In the genomic region with DNA sequence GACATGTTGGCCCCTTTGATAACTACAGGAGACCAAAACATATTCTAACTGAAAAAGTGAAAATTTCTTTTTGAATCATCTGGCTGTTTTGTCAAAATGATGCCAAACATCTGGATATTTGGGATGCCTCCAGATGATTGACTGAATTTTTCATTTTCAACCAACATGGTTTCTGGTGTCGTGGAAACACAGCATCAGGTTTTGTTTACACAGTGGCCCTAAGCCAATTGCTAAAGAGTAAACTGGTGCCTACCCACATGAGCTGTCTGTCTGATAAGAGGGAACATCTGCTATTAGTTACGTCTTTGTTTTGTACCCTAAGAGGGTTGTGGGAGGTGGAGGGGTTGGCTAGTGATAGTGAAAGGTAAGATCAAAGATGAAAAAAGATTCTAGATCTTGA, we compare ENCODE assay signal across 16 cellular contexts.
"Had no signal": no experiment of that assay in that cellular context is flagged by ENCODE, and none has a peak within 500 bp of the region (broad histone marks: within the 10 kb centered on the region; RNA-seq: fewer than 3 reads in every experiment).

No MANE protein-coding gene starts in this region.

- H3K27me3 Mint-ChIP-seq: central memory CD8-positive, alpha-beta T cell; stimulated activated naive B cell treated with anti-CD40 and anti-IgM and Interleukin-4, amounts not matched to agents 10 μg/mL and 1 μg/mL and 100 μg/mL, for 72 hours had no signal

- H3K9me3 Mint-ChIP-seq: activated naive CD4-positive, alpha-beta T cell treated with anti-CD3 and anti-CD28 coated beads, Interleukin-2, amount 50 U/mL, for 24 hours; nephron had no signal

- H3K4me1 Mint-ChIP-seq: activated naive CD4-positive, alpha-beta T cell treated with anti-CD3 and anti-CD28 coated beads, Interleukin-2, amount 50 U/mL, for 24 hours; central memory CD8-positive, alpha-beta T cell; stimulated activated naive B cell treated with anti-CD40 and anti-IgM and Interleukin-4, amounts not matched to agents 10 μg/mL and 1 μg/mL and 100 μg/mL, for 72 hours had no signal

- ATAC-seq: activated T-cell treated with anti-CD3 and anti-CD28 coated beads, Interleukin-2, amount 50 U/mL, for 72 hours; left colon; lower lobe of right lung; stimulated activated naive B cell treated with anti-CD40 and anti-IgM and Interleukin-4, amounts not matched to agents 10 μg/mL and 1 μg/mL and 100 μg/mL, for 72 hours had no signal

- H3K27me3 ChIP-seq: ascending aorta, colonic mucosa, thyroid gland had no signal

- DNase-seq: activated CD4-positive, alpha-beta T cell treated with anti-CD3 and anti-CD28 coated beads, Interleukin-2, amount 50 U/mL, for 4 hours; activated gamma-delta T cell; activated T-cell treated with anti-CD3 and anti-CD28 coated beads, Interleukin-2, amount 50 U/mL, for 72 hours; colonic mucosa; erythroblast; hippocampal formation; islet precursor cell; left colon; lower lobe of right lung; nucleus accumbens; stimulated activated naive B cell treated with anti-CD40 and anti-IgM and Interleukin-4, amounts not matched to agents 10 μg/mL and 1 μg/mL and 100 μg/mL, for 72 hours; thyroid gland had no signal

- H3K27ac ChIP-seq: ascending aorta, colonic mucosa, lower lobe of right lung, thyroid gland had no signal

- H3K9me3 ChIP-seq: ascending aorta, colonic mucosa, lower lobe of right lung, thyroid gland had no signal

- H3K4me3 ChIP-seq: ascending aorta, colonic mucosa, lower lobe of right lung, thyroid gland had no signal

- H3K27ac Mint-ChIP-seq: activated naive CD4-positive, alpha-beta T cell treated with anti-CD3 and anti-CD28 coated beads, Interleukin-2, amount 50 U/mL, for 24 hours; activated T-cell treated with anti-CD3 and anti-CD28 coated beads, Interleukin-2, amount 50 U/mL, for 72 hours; nephron; stimulated activated naive B cell treated with anti-CD40 and anti-IgM and Interleukin-4, amounts not matched to agents 10 μg/mL and 1 μg/mL and 100 μg/mL, for 72 hours had no signal

- H3K36me3 Mint-ChIP-seq: activated naive CD4-positive, alpha-beta T cell treated with anti-CD3 and anti-CD28 coated beads, Interleukin-2, amount 50 U/mL, for 24 hours; stimulated activated naive B cell treated with anti-CD40 and anti-IgM and Interleukin-4, amounts not matched to agents 10 μg/mL and 1 μg/mL and 100 μg/mL, for 72 hours had no signal

- H3K4me3 Mint-ChIP-seq: activated naive CD4-positive, alpha-beta T cell treated with anti-CD3 and anti-CD28 coated beads, Interleukin-2, amount 50 U/mL, for 24 hours; activated T-cell treated with anti-CD3 and anti-CD28 coated beads, Interleukin-2, amount 50 U/mL, for 72 hours; central memory CD8-positive, alpha-beta T cell; nephron; stimulated activated naive B cell treated with anti-CD40 and anti-IgM and Interleukin-4, amounts not matched to agents 10 μg/mL and 1 μg/mL and 100 μg/mL, for 72 hours had no signal

- H3K4me1 ChIP-seq: ascending aorta, colonic mucosa, lower lobe of right lung had no signal

- H3K36me3 ChIP-seq: ascending aorta, colonic mucosa, lower lobe of right lung, thyroid gland had no signal
